In the genomic region with DNA sequence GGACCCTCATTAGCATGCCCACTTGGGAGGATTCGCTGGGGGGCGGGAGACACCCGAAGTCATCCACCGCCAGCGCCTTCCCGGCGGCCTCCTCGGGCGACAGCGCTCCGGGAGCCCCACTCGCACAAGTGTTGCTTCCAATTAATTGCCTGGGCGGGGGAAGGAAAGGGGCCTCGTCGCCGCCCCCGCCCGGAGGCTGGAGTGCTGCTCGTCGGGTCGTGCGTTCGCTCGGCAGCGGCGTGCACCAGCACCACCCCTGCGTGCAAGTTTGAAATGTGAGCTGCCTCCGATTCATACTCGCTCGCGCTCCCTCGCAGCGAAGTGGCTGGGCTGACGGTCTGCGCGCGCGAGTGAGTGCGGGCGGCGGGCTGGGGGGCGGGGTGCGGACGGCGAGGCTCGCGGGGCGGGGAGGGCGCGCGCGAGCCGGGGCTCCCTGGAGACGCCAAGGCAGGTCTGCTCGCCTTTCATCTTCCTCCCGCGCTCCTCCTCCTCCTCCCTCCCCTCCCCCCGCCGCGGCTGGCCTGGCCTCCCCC, we compare ENCODE assay signal across 8 cellular contexts.
DNase-seq lines count a peak whose midpoint lies in the region; ATAC-seq and TF ChIP-seq lines count a peak whose summit lies in the region.

No MANE protein-coding gene starts in this region.

- peak overlapping the region; percentile 42 for H3K4me3 ChIP-seq in colonic mucosa

- peak overlapping the region; percentile 66 for H3K27ac ChIP-seq in colonic mucosa

- peaks cover 14% of the 10 kb centered on the region for H3K4me1 ChIP-seq in colonic mucosa

- ATAC-seq in GM21526 (IDR thresholded peaks at IDR 0.05; ENCODE audit: low FRiP score, unreplicated experiment): peak; percentile 33

- DNase-seq in DMS 273 treated with DMSO at 0.1 percent for 48 hours (lab: John Stamatoyannopoulos, UW) (peak; percentile 50), NCI-H1092 treated with DMSO at 0.1 percent for 48 hours (lab: John Stamatoyannopoulos, UW) (peak; percentile 59), colonic mucosa (no peak), left kidney (ENCODE audit: low read depth, low spot score) (peak; percentile 97), cerebellar nuclear complex (lab: John Stamatoyannopoulos, UW) (no peak)
- peak; percentile 31 for DNase-seq in activated CD4-positive, alpha-beta T cell treated with anti-CD3 and anti-CD28 coated beads for 1 hour
- peak; percentile 59 for DNase-seq in stimulated activated CD4-positive, alpha-beta T cell treated with anti-CD3 and anti-CD28 coated beads, Interleukin-4, amount 100 ng/mL, for 1 hour

- H3K36me3 ChIP-seq in colonic mucosa: no peaks in the 10 kb centered on the region

- H3K9me3 ChIP-seq in colonic mucosa: no peaks in the 10 kb centered on the region

- TF ChIP-seq CTCF in colonic mucosa (IDR thresholded peaks at IDR 0.05): no peak

- H3K27me3 ChIP-seq in colonic mucosa: no peaks in the 10 kb centered on the region

- intact Hi-C loops in colonic mucosa (cut with DNase I): no loop called here

- peak overlapping the region in 1 of 2 donors; percentile 63 for H3K9ac ChIP-seq in colonic mucosa (ENCODE audit: low read depth in 2 of 2, low read length in 2 of 2)

Comparison
In these comparisons a context has a peak if more than half of its experiments do, and no peak if none do; other contexts are left out.
1. DNase-seq: peak in DMS 273 treated with DMSO at 0.1 percent for 48 hours (single experiment), NCI-H1092 treated with DMSO at 0.1 percent for 48 hours (single experiment), activated CD4-positive, alpha-beta T cell treated with anti-CD3 and anti-CD28 coated beads for 1 hour (single experiment), left kidney (single experiment) and stimulated activated CD4-positive, alpha-beta T cell treated with anti-CD3 and anti-CD28 coated beads, Interleukin-4, amount 100 ng/mL, for 1 hour (single experiment); none in colonic mucosa (single experiment) and cerebellar nuclear complex (0 of 2).